21 cellular contexts compared by ENCODE assay signal in the genomic region with DNA sequence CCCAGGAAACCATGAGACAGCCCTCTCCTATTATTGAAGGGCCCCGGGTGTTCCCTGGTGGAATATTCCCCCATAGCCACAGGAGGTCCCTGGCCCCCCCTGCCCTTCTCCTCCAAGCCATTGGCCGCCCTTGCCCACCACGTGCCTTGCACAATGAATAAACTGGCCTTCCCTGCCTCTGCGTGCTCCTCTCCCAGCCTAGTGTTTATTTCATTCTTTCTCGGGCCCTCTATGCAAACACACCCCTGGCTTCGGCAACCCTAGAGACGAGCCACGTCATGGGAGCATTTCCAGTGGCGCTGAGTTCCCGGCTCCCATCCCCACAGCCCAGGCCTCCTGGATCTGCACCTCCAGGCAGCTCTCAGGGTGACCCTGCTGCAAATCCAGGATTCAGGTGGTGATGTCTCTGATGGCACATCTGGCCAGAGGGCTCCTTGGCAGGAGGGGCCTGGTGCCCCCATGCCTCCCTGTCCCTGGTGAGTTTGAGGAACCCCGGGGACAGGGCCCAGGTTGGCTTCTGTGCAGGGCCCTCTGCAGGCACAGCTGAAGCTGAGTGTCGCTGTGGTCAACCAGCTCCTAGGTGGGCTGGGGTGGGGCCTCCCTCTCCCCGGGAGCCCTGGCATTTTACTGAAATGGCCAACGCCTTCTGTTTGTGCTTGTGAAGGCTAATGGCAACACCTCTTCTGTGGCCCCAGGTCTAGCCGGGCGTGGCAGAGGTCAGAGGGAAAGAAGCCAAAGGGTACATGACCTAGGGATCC. TPM values are rescaled to one million over a fixed set of nuclear protein-coding genes. Genes with fewer than 3 reads are reported as not detected.
A peak's percentile ranks its signal among the peaks of the same experiment; 100 is the strongest.
DNase-seq lines count a peak whose midpoint lies in the region; ATAC-seq and TF ChIP-seq lines count a peak whose summit lies in the region.
"Had no signal": no experiment of that assay in that cellular context is flagged by ENCODE, and none has a peak within 500 bp of the region (broad histone marks: within the 10 kb centered on the region; RNA-seq: fewer than 3 reads in every experiment).

No MANE protein-coding gene starts in this region.

- H4K20me1 ChIP-seq in GM23338 (replicated peaks; ENCODE audit: insufficient read depth), result no peaks in the 10 kb centered on the region

- H3K36me3 ChIP-seq in GM23338 (ENCODE audit: insufficient read depth), result no peaks in the 10 kb centered on the region
- H3K36me3 ChIP-seq: BLaER1, gastrocnemius medialis had no signal

- peaks cover 72% of the 10 kb centered on the region for H3K4me1 Mint-ChIP-seq in GM23338

- 0 out of 3 replicates have a peak, but pooled peaks have one; percentile 1 for ATAC-seq in GM23338
- ATAC-seq in HG03439 (IDR thresholded peaks at IDR 0.05; ENCODE audit: unreplicated experiment), result no peak
- ATAC-seq: gastrocnemius medialis had no signal

- 0 out of 2 replicates have a peak, but pooled peaks cover 11% of the 10 kb centered on the region for H3F3A ChIP-seq in GM23338 (replicated peaks; ENCODE audit: low read depth)

- H3K27me3 ChIP-seq in GM23338 (ENCODE audit: insufficient read depth), result peaks cover 28% of the 10 kb centered on the region

- H2AFZ ChIP-seq in GM23338, result no peak overlapping the region

- peak overlapping the region; percentile 22; the same call in 1 of the 2 replicates for H3K27ac Mint-ChIP-seq in GM23338
- H3K27ac Mint-ChIP-seq: activated CD4-positive, alpha-beta memory T cell treated with anti-CD3 and anti-CD28 coated beads for 36 hours; nephron progenitor cell had no signal

- H3K9me3 Mint-ChIP-seq in GM23338, result peaks cover 2% of the 10 kb centered on the region; the same call in 1 of the 3 replicates

- no peaks in the 10 kb centered on the region for H3K36me3 Mint-ChIP-seq in GM23338 (ENCODE audit: low read depth)

- no peaks in the 10 kb centered on the region for H3K9me2 ChIP-seq in GM23338 (ENCODE audit: insufficient read depth)

- H3K4me3 Mint-ChIP-seq in GM23338, result no peak overlapping the region
- H3K4me3 Mint-ChIP-seq: activated CD4-positive, alpha-beta memory T cell treated with anti-CD3 and anti-CD28 coated beads for 36 hours; nephron progenitor cell had no signal

- TF ChIP-seq CTCF in GM23338 (conservative IDR thresholded peaks at IDR 0.05; ENCODE audit: low read depth in 2 of 2), result no peak

- no peak overlapping the region for H3K27ac ChIP-seq in GM23338 (ENCODE audit: low read depth)
- H3K27ac ChIP-seq: BLaER1, gastrocnemius medialis had no signal

- H3K27me3 Mint-ChIP-seq in GM23338 (ENCODE audit: insufficient read depth, low read depth, poor library complexity), result peaks cover 40% of the 10 kb centered on the region

- no peaks in the 10 kb centered on the region for H3K79me2 ChIP-seq in GM23338 (replicated peaks; ENCODE audit: insufficient read depth)

- H3K4me2 ChIP-seq in GM23338, result peak overlapping the region; percentile 76; the same call in 1 of the 2 replicates
- H3K4me2 ChIP-seq: BLaER1 had no signal

- no peak for DNase-seq in GM23338 (ENCODE audit: low spot score)
- DNase-seq in NCI-H1417 treated with DMSO at 0.1 percent for 48 hours (lab: John Stamatoyannopoulos, UW), result peak; percentile 90
- peak; percentile 41 for DNase-seq in SHP77 treated with DMSO at 0.1 percent for 48 hours (lab: John Stamatoyannopoulos, UW)
- peak; percentile 75 for DNase-seq in mesenteric fat pad (ENCODE audit: low spot score)
- DNase-seq in KG1 (lab: John Stamatoyannopoulos, UW), result no peak
- DNase-seq in COLO829 (ENCODE audit: low spot score), result no peak
- DNase-seq: activated CD4-positive, alpha-beta memory T cell treated with anti-CD3 and anti-CD28 coated beads for 36 hours; activated gamma-delta T cell; aorta; DND-41; gastrocnemius medialis; mammary epithelial cell; MM.1S; NCI-H2227 treated with DMSO at 0.1 percent for 48 hours; nephron progenitor cell had no signal

- H3K4me1 ChIP-seq in GM23338 (ENCODE audit: insufficient read depth), result peaks cover 45% of the 10 kb centered on the region
- H3K4me1 ChIP-seq: gastrocnemius medialis had no signal

- no peak overlapping the region; the same call in 1 of the 2 replicates for H3K4me3 ChIP-seq in GM23338
- H3K4me3 ChIP-seq: BLaER1, gastrocnemius medialis had no signal

TF ChIP-seq in GM23338, 12 proteins besides CTCF, POLR2A, EP300 and RAD21 (continues in another document):
- TF ChIP-seq JUNB (IDR thresholded peaks at IDR 0.05; ENCODE audit: unreplicated experiment) (no peak), POLR2AphosphoS5 (IDR thresholded peaks at IDR 0.05; ENCODE audit: low read depth) (no peak), EZH2 (IDR thresholded peaks at IDR 0.05; ENCODE audit: low read depth, unreplicated experiment) (no peak), STAT1 (IDR thresholded peaks at IDR 0.05; ENCODE audit: unreplicated experiment) (no peak)
- TF ChIP-seq, protein P1, sequence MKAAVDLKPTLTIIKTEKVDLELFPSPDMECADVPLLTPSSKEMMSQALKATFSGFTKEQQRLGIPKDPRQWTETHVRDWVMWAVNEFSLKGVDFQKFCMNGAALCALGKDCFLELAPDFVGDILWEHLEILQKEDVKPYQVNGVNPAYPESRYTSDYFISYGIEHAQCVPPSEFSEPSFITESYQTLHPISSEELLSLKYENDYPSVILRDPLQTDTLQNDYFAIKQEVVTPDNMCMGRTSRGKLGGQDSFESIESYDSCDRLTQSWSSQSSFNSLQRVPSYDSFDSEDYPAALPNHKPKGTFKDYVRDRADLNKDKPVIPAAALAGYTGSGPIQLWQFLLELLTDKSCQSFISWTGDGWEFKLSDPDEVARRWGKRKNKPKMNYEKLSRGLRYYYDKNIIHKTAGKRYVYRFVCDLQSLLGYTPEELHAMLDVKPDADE (IDR thresholded peaks at IDR 0.05), result no peak

RNA-seq across cellular contexts. Expression of a gene that starts 6.2 kb away (rescaled TPM):
- total RNA-seq in GM23338 (2014; rRNA removed; shearing (Covaris generic)), result not detected in 2 replicates
- not detected in 2 replicates for polyA plus RNA-seq in GM23338 (2016; fragmentation: Nextera tagmentation; extraction: Ambion mirVana)
- total RNA-seq in mesenteric fat pad, result not detected
- total RNA-seq: activated CD4-positive, alpha-beta memory T cell treated with anti-CD3 and anti-CD28 coated beads for 36 hours; aorta; chondrocyte; endothelial cell of umbilical vein; gastrocnemius medialis; H4; mammary epithelial cell had no signal
- polyA plus RNA-seq: aorta, endothelial cell of umbilical vein, mammary epithelial cell, thymus had no signal

RNA-seq across cellular contexts. Expression of a gene that starts 8.2 kb away (rescaled TPM):
- total RNA-seq in GM23338 (2014; rRNA removed; shearing (Covaris generic)), result 0.35 TPM in 1 of 2 replicates, not detected in the other
- 0.45 and 0.92 TPM in 2 replicates for polyA plus RNA-seq in GM23338 (2016; fragmentation: Nextera tagmentation; extraction: Ambion mirVana)
- not detected for total RNA-seq in mesenteric fat pad
- total RNA-seq: activated CD4-positive, alpha-beta memory T cell treated with anti-CD3 and anti-CD28 coated beads for 36 hours; aorta; endothelial cell of umbilical vein; gastrocnemius medialis; mammary epithelial cell had no signal
- polyA plus RNA-seq: aorta, mammary epithelial cell had no signal

RNA-seq across cellular contexts. Expression of a gene that starts 21.2 kb away (rescaled TPM):
- total RNA-seq in GM23338 (2014; rRNA removed; shearing (Covaris generic)), result not detected in 2 replicates
- not detected in 2 replicates for polyA plus RNA-seq in GM23338 (2016; fragmentation: Nextera tagmentation; extraction: Ambion mirVana)
- total RNA-seq in mesenteric fat pad, result not detected
- total RNA-seq: activated CD4-positive, alpha-beta memory T cell treated with anti-CD3 and anti-CD28 coated beads for 36 hours; aorta; chondrocyte; endothelial cell of umbilical vein; gastrocnemius medialis; H4; mammary epithelial cell had no signal
- polyA plus RNA-seq: aorta, endothelial cell of umbilical vein, mammary epithelial cell, thymus had no signal

RNA-seq across cellular contexts. Expression of a gene that starts 36.4 kb away (rescaled TPM):
- total RNA-seq in GM23338 (2014; rRNA removed; shearing (Covaris generic)), result not detected in 2 replicates
- polyA plus RNA-seq in GM23338 (2016; fragmentation: Nextera tagmentation; extraction: Ambion mirVana), result not detected in 2 replicates
- not detected for total RNA-seq in mesenteric fat pad
- total RNA-seq: activated CD4-positive, alpha-beta memory T cell treated with anti-CD3 and anti-CD28 coated beads for 36 hours; aorta; chondrocyte; endothelial cell of umbilical vein; gastrocnemius medialis; H4; mammary epithelial cell had no signal
- polyA plus RNA-seq: aorta, endothelial cell of umbilical vein, mammary epithelial cell, thymus had no signal

RNA-seq across cellular contexts. Expression of a gene that starts 45.4 kb away (rescaled TPM):
- total RNA-seq in GM23338 (2014; rRNA removed; shearing (Covaris generic)), result not detected in 2 replicates
- polyA plus RNA-seq in GM23338 (2016; fragmentation: Nextera tagmentation; extraction: Ambion mirVana), result not detected in 2 replicates
- not detected for total RNA-seq in mesenteric fat pad
- total RNA-seq: activated CD4-positive, alpha-beta memory T cell treated with anti-CD3 and anti-CD28 coated beads for 36 hours; aorta; chondrocyte; endothelial cell of umbilical vein; gastrocnemius medialis; H4; mammary epithelial cell had no signal
- polyA plus RNA-seq: aorta, endothelial cell of umbilical vein, mammary epithelial cell, thymus had no signal

Comparison
In these comparisons a context has a peak if more than half of its experiments do, and no peak if none do; other contexts are left out.
1. DNase-seq: peak in NCI-H1417 treated with DMSO at 0.1 percent for 48 hours (single experiment), SHP77 treated with DMSO at 0.1 percent for 48 hours (single experiment) and mesenteric fat pad (single experiment); none in GM23338 (single experiment), KG1 (single experiment) and COLO829 (single experiment).